21 cellular contexts compared by ENCODE assay signal in the genomic region with DNA sequence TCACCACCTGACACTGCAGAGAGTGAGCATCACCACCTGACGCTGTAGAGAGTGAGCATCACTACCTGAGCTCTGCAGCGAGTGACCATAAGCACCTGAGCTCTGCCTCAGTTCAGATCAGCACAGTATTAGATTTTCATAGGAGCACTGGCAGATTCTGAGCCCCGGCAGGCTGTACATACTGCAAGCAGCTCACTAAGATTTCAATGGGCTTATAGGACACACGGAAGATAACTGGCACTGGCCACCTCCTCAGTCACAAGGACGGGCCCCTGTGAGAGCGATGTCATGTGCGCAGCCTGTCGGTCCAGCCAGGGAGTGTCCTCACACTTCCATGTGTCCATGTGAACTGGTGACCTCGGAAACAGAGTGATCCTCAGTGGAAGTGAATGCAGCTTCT.
"Had no signal": no experiment of that assay in that cellular context is flagged by ENCODE, and none has a peak within 500 bp of the region (broad histone marks: within the 10 kb centered on the region; RNA-seq: fewer than 3 reads in every experiment).

No MANE protein-coding gene starts in this region.

- H3K4me3 ChIP-seq: breast epithelium, hepatocyte, mucosa of descending colon, neural progenitor cell, psoas muscle, suprapubic skin, thyroid gland, upper lobe of left lung had no signal

- DNase-seq: central memory CD4-positive, alpha-beta T cell; erythroblast; foreskin melanocyte; left colon; left ventricle myocardium superior; mesendoderm; mucosa of descending colon; natural killer cell; nucleus accumbens; psoas muscle; retina; small intestine; stimulated activated CD4-positive, alpha-beta T cell treated with anti-CD3 and anti-CD28 coated beads, Interleukin-2, amount 100 ng/mL, for 48 hours; stimulated activated naive CD8-positive, alpha-beta T cell treated with anti-CD3 and anti-CD28 coated beads, Interleukin-15, Interleukin-2, amounts not matched to agents 100 U/mL and 50 U/mL, for 24 hours; thyroid gland; upper lobe of left lung had no signal

- H3K9me3 ChIP-seq: psoas muscle, suprapubic skin, thyroid gland, upper lobe of left lung had no signal

- H3K27ac ChIP-seq: breast epithelium, hepatocyte, neural progenitor cell, parathyroid adenoma, psoas muscle, suprapubic skin, thyroid gland, upper lobe of left lung had no signal

- H3K36me3 ChIP-seq: breast epithelium, neural progenitor cell, suprapubic skin, thyroid gland, upper lobe of left lung had no signal

- ATAC-seq: left colon; left ventricle myocardium superior; mucosa of descending colon; natural killer cell; psoas muscle; stimulated activated naive CD8-positive, alpha-beta T cell treated with anti-CD3 and anti-CD28 coated beads, Interleukin-15, Interleukin-2, amounts not matched to agents 100 U/mL and 50 U/mL, for 24 hours had no signal

- H3K4me1 ChIP-seq: breast epithelium, neural progenitor cell, parathyroid adenoma, psoas muscle, suprapubic skin, thyroid gland, upper lobe of left lung had no signal

- H3K27me3 ChIP-seq: hepatocyte, neural progenitor cell, suprapubic skin, thyroid gland, upper lobe of left lung had no signal
